ENCODE assay signal across 8 cellular contexts in the genomic region with DNA sequence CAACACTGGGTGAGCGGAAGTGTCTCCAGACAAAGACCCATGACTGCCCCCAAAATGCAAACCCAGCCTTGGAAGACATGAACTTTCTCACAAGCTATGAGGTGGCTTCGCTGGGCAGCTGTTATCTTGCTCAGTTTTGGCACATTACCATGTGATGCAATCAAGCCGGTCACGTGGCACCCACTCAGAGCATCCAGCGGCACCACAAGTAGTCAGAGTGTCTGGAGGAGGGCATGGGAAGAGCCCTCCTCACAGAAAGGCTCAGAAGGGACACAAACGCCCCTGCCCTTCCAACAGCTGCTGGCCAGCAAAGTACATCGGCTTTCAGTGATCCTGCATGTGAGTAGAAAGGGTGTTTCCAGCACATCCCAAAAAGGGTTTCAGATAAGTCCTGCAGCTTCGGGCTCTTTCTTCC.
DNase-seq lines count a peak whose midpoint lies in the region; TF ChIP-seq lines count a peak whose summit lies in the region.

No MANE protein-coding gene starts in this region.

- no peak overlapping the region for H3K9ac ChIP-seq in smooth muscle cell (ENCODE audit: low read depth)

- no peaks in the 10 kb centered on the region for H3K9me3 Mint-ChIP-seq in activated T-helper 2 cell treated with anti-CD3 and anti-CD28 coated beads, Interferon-gamma antibody, Interleukin-2, Interleukin-4, amounts not matched to agents 10 μg/mL and 5 μg/mL and 100 μg/mL, durations not matched to agents 14 hours and 24 hours and 36 hours

- TF ChIP-seq CTCF in Peyer's patch (IDR thresholded peaks at IDR 0.05) (no peak), smooth muscle cell (IDR thresholded peaks at IDR 0.05; ENCODE audit: borderline replicate concordance, insufficient read depth, poor library complexity, severe bottlenecking) (no peak)

- H2AFZ ChIP-seq in smooth muscle cell (ENCODE audit: low read depth), result no peak overlapping the region

- H3F3A ChIP-seq in smooth muscle cell (ENCODE audit: low read depth), result no peaks in the 10 kb centered on the region

- H3K9me3 ChIP-seq in Peyer's patch (no peaks in the 10 kb centered on the region), smooth muscle cell (replicated peaks; ENCODE audit: low read depth) (no peaks in the 10 kb centered on the region)

- H3K4me3 ChIP-seq in Peyer's patch (no peak overlapping the region), smooth muscle cell (no peak overlapping the region)

- H3K27me3 ChIP-seq in Peyer's patch (no peaks in the 10 kb centered on the region), smooth muscle cell (ENCODE audit: low read depth) (no peaks in the 10 kb centered on the region)

- CTCF ChIA-PET in HEK293T (lab: Yijun Ruan, JAX), result interaction anchor here (1.0 to 1.7 kb wide), 2 partner anchors 10 to 12 kb away, joined by 3 to 7 read pairs; no protein-coding TSS in a partner anchor

- no peak overlapping the region for H3K27ac Mint-ChIP-seq in activated T-helper 2 cell treated with anti-CD3 and anti-CD28 coated beads, Interferon-gamma antibody, Interleukin-2, Interleukin-4, amounts not matched to agents 10 μg/mL and 5 μg/mL and 100 μg/mL, durations not matched to agents 14 hours and 24 hours and 36 hours

- DNase-seq in HEK293T (ENCODE audit: extremely low spot score), result no peak
- peak; percentile 44 to 86 (median 70) for DNase-seq in Peyer's patch
- peak; percentile 60 to 96 (median 88) for DNase-seq in head of caudate nucleus
- DNase-seq in smooth muscle cell (lab: John Stamatoyannopoulos, UW; ENCODE audit: unreplicated experiment), result no peak
- DNase-seq in activated gamma-delta T cell (lab: John Stamatoyannopoulos, UW), result no peak
- DNase-seq in iPS-NIHi11 (ENCODE audit: low spot score), result no peak
- DNase-seq in stimulated activated naive CD4-positive, alpha-beta T cell (lab: John Stamatoyannopoulos, UW), result no peak
- no peak for DNase-seq in activated T-helper 2 cell treated with anti-CD3 and anti-CD28 coated beads, Interferon-gamma antibody, Interleukin-2, Interleukin-4, amounts not matched to agents 10 μg/mL and 5 μg/mL and 100 μg/mL, durations not matched to agents 14 hours and 24 hours and 36 hours (ENCODE audit: low spot score)

- peaks cover 4% of the 10 kb centered on the region for H3K27me3 Mint-ChIP-seq in activated T-helper 2 cell treated with anti-CD3 and anti-CD28 coated beads, Interferon-gamma antibody, Interleukin-2, Interleukin-4, amounts not matched to agents 10 μg/mL and 5 μg/mL and 100 μg/mL, durations not matched to agents 14 hours and 24 hours and 36 hours (ENCODE audit: low read depth)

- H3K4me1 ChIP-seq in Peyer's patch (peaks cover 0 to 9% (median 0%) of the 10 kb centered on the region in 4 donors), smooth muscle cell (ENCODE audit: low read depth) (peaks cover 5% of the 10 kb centered on the region)

- POLR2A ChIA-PET in HEK293T (lab: Yijun Ruan, JAX), result interaction anchor here (1.2 to 3.6 kb wide), 3 partner anchors 10 to 143 kb away, joined by 3 to 13 read pairs (median 13); no protein-coding TSS in a partner anchor

- H3K36me3 Mint-ChIP-seq in activated T-helper 2 cell treated with anti-CD3 and anti-CD28 coated beads, Interferon-gamma antibody, Interleukin-2, Interleukin-4, amounts not matched to agents 10 μg/mL and 5 μg/mL and 100 μg/mL, durations not matched to agents 14 hours and 24 hours and 36 hours (ENCODE audit: low read depth), result no peaks in the 10 kb centered on the region

- H3K27ac ChIP-seq in Peyer's patch, result peak overlapping the region in 2 of 4 donors; percentile 6 to 27
- no peak overlapping the region for H3K27ac ChIP-seq in smooth muscle cell (ENCODE audit: low read depth)

- H3K79me2 ChIP-seq in smooth muscle cell (ENCODE audit: low read depth), result no peaks in the 10 kb centered on the region

- H3K4me1 Mint-ChIP-seq in activated T-helper 2 cell treated with anti-CD3 and anti-CD28 coated beads, Interferon-gamma antibody, Interleukin-2, Interleukin-4, amounts not matched to agents 10 μg/mL and 5 μg/mL and 100 μg/mL, durations not matched to agents 14 hours and 24 hours and 36 hours (ENCODE audit: low read depth), result peaks cover 19% of the 10 kb centered on the region

- 55% methylated on average over 8 of the region's 8 CpGs for WGBS in smooth muscle cell (ENCODE audit: low lambda C conversion rate)

- H3K36me3 ChIP-seq in Peyer's patch, result no peaks in the 10 kb centered on the region
- H3K36me3 ChIP-seq in smooth muscle cell (ENCODE audit: low read depth), result no peaks in the 10 kb centered on the region

- no peaks in the 10 kb centered on the region for H4K20me1 ChIP-seq in smooth muscle cell (ENCODE audit: low read depth)

- H3K4me2 ChIP-seq in smooth muscle cell, result peak overlapping the region; percentile 33

- intact Hi-C loops in head of caudate nucleus (cut with DNase I), result no loop called here
- intact Hi-C loops in activated T-helper 2 cell treated with anti-CD3 and anti-CD28 coated beads, Interferon-gamma antibody, Interleukin-2, Interleukin-4, amounts not matched to agents 10 μg/mL and 5 μg/mL and 100 μg/mL, durations not matched to agents 14 hours and 24 hours and 36 hours (cut with micrococcal nuclease), result no loop called here

- no peak for TF ChIP-seq POLR2A in Peyer's patch (IDR thresholded peaks at IDR 0.05)

- H3K4me3 Mint-ChIP-seq in activated T-helper 2 cell treated with anti-CD3 and anti-CD28 coated beads, Interferon-gamma antibody, Interleukin-2, Interleukin-4, amounts not matched to agents 10 μg/mL and 5 μg/mL and 100 μg/mL, durations not matched to agents 14 hours and 24 hours and 36 hours (ENCODE audit: low read depth), result no peak overlapping the region

TF ChIP-seq in HEK293T, 16 proteins besides CTCF, POLR2A, EP300 and RAD21:
- TF ChIP-seq TARDBP (IDR thresholded peaks at IDR 0.05) (no peak), FOXK2 (IDR thresholded peaks at IDR 0.05) (no peak), CTBP1 (IDR thresholded peaks at IDR 0.05; ENCODE audit: borderline replicate concordance) (no peak), SP1 (IDR thresholded peaks at IDR 0.05) (no peak), L3MBTL2 (conservative IDR thresholded peaks at IDR 0.05) (peak; percentile 45; the same call in 1 of the 2 replicates), HDGF (IDR thresholded peaks at IDR 0.05; ENCODE audit: borderline replicate concordance) (no peak)
- TF ChIP-seq, protein P1, sequence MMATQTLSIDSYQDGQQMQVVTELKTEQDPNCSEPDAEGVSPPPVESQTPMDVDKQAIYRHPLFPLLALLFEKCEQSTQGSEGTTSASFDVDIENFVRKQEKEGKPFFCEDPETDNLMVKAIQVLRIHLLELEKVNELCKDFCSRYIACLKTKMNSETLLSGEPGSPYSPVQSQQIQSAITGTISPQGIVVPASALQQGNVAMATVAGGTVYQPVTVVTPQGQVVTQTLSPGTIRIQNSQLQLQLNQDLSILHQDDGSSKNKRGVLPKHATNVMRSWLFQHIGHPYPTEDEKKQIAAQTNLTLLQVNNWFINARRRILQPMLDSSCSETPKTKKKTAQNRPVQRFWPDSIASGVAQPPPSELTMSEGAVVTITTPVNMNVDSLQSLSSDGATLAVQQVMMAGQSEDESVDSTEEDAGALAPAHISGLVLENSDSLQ (IDR thresholded peaks at IDR 0.05), result no peak

Comparison
In these comparisons a context has a peak if more than half of its experiments do, and no peak if none do; other contexts are left out.
1. DNase-seq: peak in Peyer's patch (3 of 3) and head of caudate nucleus (42 of 42); none in HEK293T (single experiment), smooth muscle cell (single experiment), activated gamma-delta T cell (single experiment), iPS-NIHi11 (single experiment), stimulated activated naive CD4-positive, alpha-beta T cell (0 of 6) and activated T-helper 2 cell treated with anti-CD3 and anti-CD28 coated beads, Interferon-gamma antibody, Interleukin-2, Interleukin-4, amounts not matched to agents 10 μg/mL and 5 μg/mL and 100 μg/mL, durations not matched to agents 14 hours and 24 hours and 36 hours (single experiment).